In genomic region chr3:69999191-70000027, GRCh38 we compare ENCODE assay signal across 9 cellular contexts. TPM values are rescaled to one million over a fixed set of nuclear protein-coding genes. Genes with fewer than 3 reads are reported as not detected.
DNase-seq lines count a peak whose midpoint lies in the region; ATAC-seq and TF ChIP-seq lines count a peak whose summit lies in the region.
"Had no signal": no experiment of that assay in that cellular context is flagged by ENCODE, and none has a peak within 500 bp of the region (broad histone marks: within the 10 kb centered on the region; RNA-seq: fewer than 3 reads in every experiment).

Gene SAMMSON (plus strand): TSS chr3:69999733.

- H3K4me1 ChIP-seq in effector memory CD4-positive, alpha-beta T cell (ENCODE audit: control insufficient read depth, insufficient read depth, low read length, poor library complexity, severe bottlenecking) = no peaks in the 10 kb centered on the region

- intact Hi-C loops in left cardiac atrium (cut with DNase I) = no loop called here

- peak; percentile 94 for DNase-seq in HT1080 (ENCODE audit: low read depth)
- DNase-seq in left cardiac atrium = peak; percentile 23
- peak in 26 of 49 donors; percentile 2 to 60 (median 26) for DNase-seq in substantia nigra (lab: John Stamatoyannopoulos, UW)
- no peak for DNase-seq in effector memory CD4-positive, alpha-beta T cell
- no peak for DNase-seq in activated gamma-delta T cell (lab: John Stamatoyannopoulos, UW)
- no peak for DNase-seq in cerebellar cortex (ENCODE audit: low spot score)

- H3K27ac ChIP-seq in VCaP (peak within 1 kb of the TSS; percentile 5; the same call in 1 of the 2 replicates), substantia nigra (ENCODE audit: low read depth, low read length, poor library complexity, severe bottlenecking) (peak within 1 kb of the TSS; percentile 98)
- H3K27ac ChIP-seq in effector memory CD4-positive, alpha-beta T cell (ENCODE audit: insufficient read depth, low read length, poor library complexity, severe bottlenecking) = no peak within 1 kb of the TSS

- TF ChIP-seq CTCF in VCaP (conservative IDR thresholded peaks at IDR 0.05) = no peak

- H3K4me3 ChIP-seq in effector memory CD4-positive, alpha-beta T cell (ENCODE audit: insufficient read depth, low read depth, low read length, poor library complexity, severe bottlenecking) = no peak within 1 kb of the TSS

- no peaks in the 10 kb centered on the region for H3K27me3 ChIP-seq in effector memory CD4-positive, alpha-beta T cell (replicated peaks; ENCODE audit: control insufficient read depth, insufficient read depth, low read length, poor library complexity, severe bottlenecking)

- no peaks in the 10 kb centered on the region for H3K9me3 ChIP-seq in effector memory CD4-positive, alpha-beta T cell (ENCODE audit: control insufficient read depth, low read length)

- no peaks in the 10 kb centered on the region for H3K36me3 ChIP-seq in effector memory CD4-positive, alpha-beta T cell (ENCODE audit: control insufficient read depth, insufficient read depth, low read length)

- peak in 1 of 2 donors; percentile 58 for ATAC-seq in left cardiac atrium
- no peak for ATAC-seq in HG03571 (IDR thresholded peaks at IDR 0.05; ENCODE audit: unreplicated experiment)
- ATAC-seq: left lobe of liver had no signal

RNA-seq across cellular contexts. Expression of gene SAMMSON, which starts in this region (rescaled TPM):
- total RNA-seq in HT1080 (2014; rRNA removed; shearing (Covaris generic)) = 0.43 and 0.93 TPM in 2 replicates
- polyA plus RNA-seq in HT1080 (2015; cell fraction: cytosol; rRNA removed) = 0.40 and 0.55 TPM in 2 replicates
- 0.49 and 0.57 TPM in 2 replicates for polyA plus RNA-seq in HT1080 (2015; cell fraction: nucleus; rRNA removed)
- total RNA-seq in left cardiac atrium = not detected
- total RNA-seq: left lobe of liver had no signal

Comparison
In these comparisons a context has a peak if more than half of its experiments do, and no peak if none do; other contexts are left out.
1. Peak in DNase-seq in HT1080; RNA of the gene not detected or under 1 TPM.
2. Peak in DNase-seq in left cardiac atrium; RNA of the gene not detected or under 1 TPM.
3. DNase-seq: peak in substantia nigra (26 of 49); none in effector memory CD4-positive, alpha-beta T cell (0 of 3), activated gamma-delta T cell (single experiment) and cerebellar cortex (single experiment).